Comparison of ENCODE assay signal across 12 cellular contexts in genomic region chr13:41554626-41555386, GRCh38.
DNase-seq lines count a peak whose midpoint lies in the region; ATAC-seq lines count a peak whose summit lies in the region.
"Had no signal": no experiment of that assay in that cellular context is flagged by ENCODE, and none has a peak within 500 bp of the region (broad histone marks: within the 10 kb centered on the region; RNA-seq: fewer than 3 reads in every experiment).

No MANE protein-coding gene starts in this region.

- H3K9me3 Mint-ChIP-seq in activated naive CD4-positive, alpha-beta T cell treated with anti-CD3 and anti-CD28 coated beads, Interleukin-2, amount 50 U/mL, for 72 hours: peaks cover 0 to 9% of the 10 kb centered on the region in 2 donors
- H3K9me3 Mint-ChIP-seq in stimulated activated memory B cell treated with anti-CD40 and anti-IgM and Interleukin-4, amounts not matched to agents 10 μg/mL and 1 μg/mL and 100 μg/mL, for 72 hours: no peaks in the 10 kb centered on the region
- H3K9me3 Mint-ChIP-seq: nephron progenitor cell had no signal

- no peaks in the 10 kb centered on the region for H3K27me3 Mint-ChIP-seq in stimulated activated memory B cell treated with anti-CD40 and anti-IgM and Interleukin-4, amounts not matched to agents 10 μg/mL and 1 μg/mL and 100 μg/mL, for 72 hours

- ATAC-seq in activated naive CD4-positive, alpha-beta T cell treated with anti-CD3 and anti-CD28 coated beads, Interleukin-2, amount 50 U/mL, for 72 hours: peak; percentile 97 to 99
- peak; percentile 90 for ATAC-seq in GM21825 (IDR thresholded peaks at IDR 0.05; ENCODE audit: unreplicated experiment)
- peak; percentile 91 for ATAC-seq in HG03521 (IDR thresholded peaks at IDR 0.05; ENCODE audit: unreplicated experiment)
- peak; percentile 87 for ATAC-seq in stimulated activated memory B cell treated with anti-CD40 and anti-IgM and Interleukin-4, amounts not matched to agents 10 μg/mL and 1 μg/mL and 100 μg/mL, for 72 hours

- no peaks in the 10 kb centered on the region for H3K36me3 Mint-ChIP-seq in activated naive CD4-positive, alpha-beta T cell treated with anti-CD3 and anti-CD28 coated beads, Interleukin-2, amount 50 U/mL, for 72 hours
- no peaks in the 10 kb centered on the region for H3K36me3 Mint-ChIP-seq in stimulated activated memory B cell treated with anti-CD40 and anti-IgM and Interleukin-4, amounts not matched to agents 10 μg/mL and 1 μg/mL and 100 μg/mL, for 72 hours
- H3K36me3 Mint-ChIP-seq: brain had no signal

- H3K4me1 Mint-ChIP-seq in stimulated activated memory B cell treated with anti-CD40 and anti-IgM and Interleukin-4, amounts not matched to agents 10 μg/mL and 1 μg/mL and 100 μg/mL, for 72 hours: peaks cover 16% of the 10 kb centered on the region
- H3K4me1 Mint-ChIP-seq: nephron progenitor cell had no signal

- DNase-seq in activated naive CD4-positive, alpha-beta T cell treated with anti-CD3 and anti-CD28 coated beads, Interleukin-2, amount 50 U/mL, for 72 hours (ENCODE audit: low spot score in 2 of 2): peak in 1 of 2 donors; percentile 55
- no peak for DNase-seq in activated naive CD4-positive, alpha-beta T cell (lab: John Stamatoyannopoulos, UW)
- DNase-seq in KG1 (lab: John Stamatoyannopoulos, UW) (no peak), NCI-H1105 (lab: John Stamatoyannopoulos, UW) (no peak), occipital lobe (lab: John Stamatoyannopoulos, UW) (no peak)
- DNase-seq: glutamatergic neuron, NCI-H187 treated with DMSO at 0.1 percent for 48 hours, nephron progenitor cell had no signal

- H3K4me3 Mint-ChIP-seq in stimulated activated memory B cell treated with anti-CD40 and anti-IgM and Interleukin-4, amounts not matched to agents 10 μg/mL and 1 μg/mL and 100 μg/mL, for 72 hours: no peak overlapping the region
- H3K4me3 Mint-ChIP-seq: brain, nephron progenitor cell had no signal

- H3K27ac Mint-ChIP-seq in activated naive CD4-positive, alpha-beta T cell treated with anti-CD3 and anti-CD28 coated beads, Interleukin-2, amount 50 U/mL, for 72 hours: no peak overlapping the region
- peak overlapping the region; percentile 59 for H3K27ac Mint-ChIP-seq in stimulated activated memory B cell treated with anti-CD40 and anti-IgM and Interleukin-4, amounts not matched to agents 10 μg/mL and 1 μg/mL and 100 μg/mL, for 72 hours
- H3K27ac Mint-ChIP-seq: brain, nephron progenitor cell had no signal
